In genomic region chr2:241052677-241053360, GRCh38 we compare ENCODE assay signal across 26 cellular contexts. TPM values are rescaled to one million over a fixed set of nuclear protein-coding genes. Genes with fewer than 3 reads are reported as not detected.
DNase-seq lines count a peak whose midpoint lies in the region; ATAC-seq and TF ChIP-seq lines count a peak whose summit lies in the region.
"Had no signal": no experiment of that assay in that cellular context is flagged by ENCODE, and none has a peak within 500 bp of the region (broad histone marks: within the 10 kb centered on the region; RNA-seq: fewer than 3 reads in every experiment).

No MANE protein-coding gene starts in this region.

- no peak for TF ChIP-seq CTCF in activated CD8-positive, alpha-beta T cell treated with anti-CD3 and anti-CD28 coated beads for 36 hours (IDR thresholded peaks at IDR 0.05)
- TF ChIP-seq CTCF in WERI-Rb-1 (IDR thresholded peaks at IDR 0.05; ENCODE audit: low read depth, low read length) = no peak
- no peak for TF ChIP-seq CTCF in lower lobe of right lung (IDR thresholded peaks at IDR 0.05)
- no peak for TF ChIP-seq CTCF in suprapubic skin (IDR thresholded peaks at IDR 0.05)
- no peak for TF ChIP-seq CTCF in CD8-positive, alpha-beta T cell (IDR thresholded peaks at IDR 0.05)

- H3K4me1 ChIP-seq in lower lobe of right lung (no peaks in the 10 kb centered on the region), suprapubic skin (no peaks in the 10 kb centered on the region)
- H3K4me1 ChIP-seq in CD8-positive, alpha-beta T cell (ENCODE audit: insufficient read depth, low read length) = no peaks in the 10 kb centered on the region

- ATAC-seq in activated CD8-positive, alpha-beta T cell treated with anti-CD3 and anti-CD28 coated beads, Interleukin-2, amount 10 ng/mL, durations not matched to agents 7 days and 5 days = no peak
- ATAC-seq in activated CD8-positive, alpha-beta T cell treated with anti-CD3 and anti-CD28 coated beads for 36 hours = no peak
- ATAC-seq in lower lobe of right lung = peak; percentile 5 to 7
- no peak for ATAC-seq in CD8-positive, alpha-beta T cell

- H3K27me3 Mint-ChIP-seq in activated CD8-positive, alpha-beta T cell treated with anti-CD3 and anti-CD28 coated beads, Interleukin-2, amount 10 ng/mL, durations not matched to agents 7 days and 5 days (ENCODE audit: low read depth) = no peaks in the 10 kb centered on the region
- no peaks in the 10 kb centered on the region for H3K27me3 Mint-ChIP-seq in activated CD8-positive, alpha-beta T cell treated with anti-CD3 and anti-CD28 coated beads for 36 hours
- no peaks in the 10 kb centered on the region for H3K27me3 Mint-ChIP-seq in CD8-positive, alpha-beta T cell (ENCODE audit: low read depth)
- H3K27me3 Mint-ChIP-seq: activated naive CD4-positive, alpha-beta T cell treated with anti-CD3 and anti-CD28 coated beads, Interleukin-2, amount 50 U/mL, for 24 hours had no signal

- H3K27ac Mint-ChIP-seq in activated CD8-positive, alpha-beta T cell treated with anti-CD3 and anti-CD28 coated beads, Interleukin-2, amount 10 ng/mL, durations not matched to agents 7 days and 5 days = no peak overlapping the region
- no peak overlapping the region for H3K27ac Mint-ChIP-seq in activated CD8-positive, alpha-beta T cell treated with anti-CD3 and anti-CD28 coated beads for 36 hours
- no peak overlapping the region for H3K27ac Mint-ChIP-seq in CD8-positive, alpha-beta T cell
- H3K27ac Mint-ChIP-seq: activated naive CD4-positive, alpha-beta T cell treated with anti-CD3 and anti-CD28 coated beads, Interleukin-2, amount 50 U/mL, for 24 hours; T-helper 2 cell treated with Interferon-gamma antibody and Interleukin-4, amounts not matched to agents 5 μg/mL and 100 μg/mL, for 36 hours had no signal

- WGBS in suprapubic skin = 95% methylated on average over 13 of the region's 31 CpGs

- no peaks in the 10 kb centered on the region for H3K36me3 ChIP-seq in WERI-Rb-1
- H3K36me3 ChIP-seq in lower lobe of right lung = peaks cover 61% of the 10 kb centered on the region
- peaks cover 57% of the 10 kb centered on the region for H3K36me3 ChIP-seq in suprapubic skin
- H3K36me3 ChIP-seq in CD8-positive, alpha-beta T cell (ENCODE audit: insufficient read depth, low read length) = no peaks in the 10 kb centered on the region

- DNase-seq in activated CD8-positive, alpha-beta T cell treated with anti-CD3 and anti-CD28 coated beads, Interleukin-2, amount 10 ng/mL, durations not matched to agents 7 days and 5 days = peak; percentile 13
- no peak for DNase-seq in activated CD8-positive, alpha-beta T cell treated with anti-CD3 and anti-CD28 coated beads for 36 hours
- DNase-seq in WERI-Rb-1 (peak; percentile 6), lower lobe of right lung (no peak), suprapubic skin (ENCODE audit: low spot score in 2 of 2) (peak; percentile 52 to 73), pons (ENCODE audit: low spot score) (no peak)
- DNase-seq in CD8-positive, alpha-beta T cell = no peak
- no peak for DNase-seq in activated CD4-positive, CD25-positive, alpha-beta regulatory T cell (lab: John Stamatoyannopoulos, UW)
- DNase-seq: 8988T; activated CD8-positive, alpha-beta memory T cell treated with anti-CD3 and anti-CD28 coated beads for 24 hours; AML-193; anterior cingulate cortex; caudate nucleus; DMS53; erythroblast; foreskin melanocyte; GDM1; HCEC 1CT; mesenchymal stem cell; NCI-H1694; NCI-H526; nucleus accumbens; SK-N-SH had no signal

- H3K27ac ChIP-seq in WERI-Rb-1 (no peak overlapping the region), lower lobe of right lung (no peak overlapping the region), suprapubic skin (no peak overlapping the region)
- no peak overlapping the region for H3K27ac ChIP-seq in CD8-positive, alpha-beta T cell (ENCODE audit: low read depth, low read length)
- H3K27ac ChIP-seq: hepatocyte had no signal

- no peak for TF ChIP-seq EP300 in suprapubic skin (IDR thresholded peaks at IDR 0.05)

- no peak overlapping the region for H3K4me3 ChIP-seq in WERI-Rb-1 (ENCODE audit: low read depth, low read length)
- no peak overlapping the region for H3K4me3 ChIP-seq in lower lobe of right lung
- H3K4me3 ChIP-seq in suprapubic skin = no peak overlapping the region
- H3K4me3 ChIP-seq in CD8-positive, alpha-beta T cell (ENCODE audit: low read depth, low read length) = no peak overlapping the region
- H3K4me3 ChIP-seq: hepatocyte had no signal

- H3K4me3 Mint-ChIP-seq in activated CD8-positive, alpha-beta T cell treated with anti-CD3 and anti-CD28 coated beads, Interleukin-2, amount 10 ng/mL, durations not matched to agents 7 days and 5 days = no peak overlapping the region
- no peak overlapping the region for H3K4me3 Mint-ChIP-seq in activated CD8-positive, alpha-beta T cell treated with anti-CD3 and anti-CD28 coated beads for 36 hours
- no peak overlapping the region for H3K4me3 Mint-ChIP-seq in CD8-positive, alpha-beta T cell
- H3K4me3 Mint-ChIP-seq: activated naive CD4-positive, alpha-beta T cell treated with anti-CD3 and anti-CD28 coated beads, Interleukin-2, amount 50 U/mL, for 24 hours; T-helper 2 cell treated with Interferon-gamma antibody and Interleukin-4, amounts not matched to agents 5 μg/mL and 100 μg/mL, for 36 hours had no signal

- no peaks in the 10 kb centered on the region for H3K27me3 ChIP-seq in WERI-Rb-1 (ENCODE audit: insufficient read depth, low read depth, severe bottlenecking)
- H3K27me3 ChIP-seq in lower lobe of right lung (ENCODE audit: low read depth) = no peaks in the 10 kb centered on the region
- H3K27me3 ChIP-seq in suprapubic skin = no peaks in the 10 kb centered on the region
- no peaks in the 10 kb centered on the region for H3K27me3 ChIP-seq in CD8-positive, alpha-beta T cell (ENCODE audit: insufficient read depth, low read length)
- H3K27me3 ChIP-seq: hepatocyte had no signal

- H3K4me1 Mint-ChIP-seq in activated CD8-positive, alpha-beta T cell treated with anti-CD3 and anti-CD28 coated beads, Interleukin-2, amount 10 ng/mL, durations not matched to agents 7 days and 5 days (ENCODE audit: low read depth) = no peaks in the 10 kb centered on the region
- no peaks in the 10 kb centered on the region for H3K4me1 Mint-ChIP-seq in activated CD8-positive, alpha-beta T cell treated with anti-CD3 and anti-CD28 coated beads for 36 hours (ENCODE audit: low read depth)
- peaks cover under 1% of the 10 kb centered on the region for H3K4me1 Mint-ChIP-seq in CD8-positive, alpha-beta T cell (ENCODE audit: low read depth)
- H3K4me1 Mint-ChIP-seq: activated naive CD4-positive, alpha-beta T cell treated with anti-CD3 and anti-CD28 coated beads, Interleukin-2, amount 50 U/mL, for 24 hours had no signal

- intact Hi-C loops in activated CD8-positive, alpha-beta T cell treated with anti-CD3 and anti-CD28 coated beads for 36 hours (cut with micrococcal nuclease) = no loop called here
- intact Hi-C loops in lower lobe of right lung (cut with DNase I) = no loop called here
- intact Hi-C loops in CD8-positive, alpha-beta T cell (cut with DNase I, micrococcal nuclease) = no loop called here

- POLR2A ChIA-PET in activated CD8-positive, alpha-beta T cell treated with anti-CD3 and anti-CD28 coated beads, Interleukin-2, amount 10 ng/mL, durations not matched to agents 7 days and 5 days (lab: Charles Lee) = no interaction called here
- POLR2A ChIA-PET in activated CD8-positive, alpha-beta T cell treated with anti-CD3 and anti-CD28 coated beads for 36 hours (lab: Charles Lee) = no interaction called here
- POLR2A ChIA-PET in CD8-positive, alpha-beta T cell (lab: Charles Lee) = no interaction called here

- TF ChIP-seq POLR2A in suprapubic skin (IDR thresholded peaks at IDR 0.05) = no peak

- no peaks in the 10 kb centered on the region for H3K36me3 Mint-ChIP-seq in activated CD8-positive, alpha-beta T cell treated with anti-CD3 and anti-CD28 coated beads, Interleukin-2, amount 10 ng/mL, durations not matched to agents 7 days and 5 days (ENCODE audit: low read depth)
- H3K36me3 Mint-ChIP-seq in activated CD8-positive, alpha-beta T cell treated with anti-CD3 and anti-CD28 coated beads for 36 hours (ENCODE audit: low read depth) = no peaks in the 10 kb centered on the region
- H3K36me3 Mint-ChIP-seq in CD8-positive, alpha-beta T cell = peaks cover 7% of the 10 kb centered on the region
- H3K36me3 Mint-ChIP-seq: activated naive CD4-positive, alpha-beta T cell treated with anti-CD3 and anti-CD28 coated beads, Interleukin-2, amount 50 U/mL, for 24 hours had no signal

- CTCF ChIA-PET in activated CD8-positive, alpha-beta T cell treated with anti-CD3 and anti-CD28 coated beads, Interleukin-2, amount 10 ng/mL, durations not matched to agents 7 days and 5 days (lab: Charles Lee) = no interaction called here
- CTCF ChIA-PET in activated CD8-positive, alpha-beta T cell treated with anti-CD3 and anti-CD28 coated beads for 36 hours (lab: Charles Lee) = no interaction called here
- CTCF ChIA-PET in CD8-positive, alpha-beta T cell (lab: Charles Lee) = interaction anchor here (1.5 kb wide), 1 partner anchor 69 kb away, joined by 5 read pairs; no protein-coding TSS in a partner anchor

- no peaks in the 10 kb centered on the region for H3K9me3 Mint-ChIP-seq in activated CD8-positive, alpha-beta T cell treated with anti-CD3 and anti-CD28 coated beads, Interleukin-2, amount 10 ng/mL, durations not matched to agents 7 days and 5 days (ENCODE audit: insufficient read depth)
- H3K9me3 Mint-ChIP-seq in activated CD8-positive, alpha-beta T cell treated with anti-CD3 and anti-CD28 coated beads for 36 hours = no peaks in the 10 kb centered on the region
- H3K9me3 Mint-ChIP-seq in CD8-positive, alpha-beta T cell = no peaks in the 10 kb centered on the region
- H3K9me3 Mint-ChIP-seq: activated naive CD4-positive, alpha-beta T cell treated with anti-CD3 and anti-CD28 coated beads, Interleukin-2, amount 50 U/mL, for 24 hours; T-helper 2 cell treated with Interferon-gamma antibody and Interleukin-4, amounts not matched to agents 5 μg/mL and 100 μg/mL, for 36 hours had no signal

- H3K9me3 ChIP-seq in WERI-Rb-1 (ENCODE audit: severe bottlenecking) = no peaks in the 10 kb centered on the region
- no peaks in the 10 kb centered on the region for H3K9me3 ChIP-seq in lower lobe of right lung
- no peaks in the 10 kb centered on the region for H3K9me3 ChIP-seq in suprapubic skin
- H3K9me3 ChIP-seq in CD8-positive, alpha-beta T cell (ENCODE audit: low read length) = no peaks in the 10 kb centered on the region
- H3K9me3 ChIP-seq: SK-N-SH had no signal

RNA-seq across cellular contexts. Expression of gene MTERF4, which starts 49.3 kb away (rescaled TPM):
- total RNA-seq in activated CD8-positive, alpha-beta T cell treated with anti-CD3 and anti-CD28 coated beads, Interleukin-2, amount 10 ng/mL, durations not matched to agents 7 days and 5 days = 10 to 100 TPM; 24.1 to 26.3 TPM
- total RNA-seq in activated CD8-positive, alpha-beta T cell treated with anti-CD3 and anti-CD28 coated beads for 36 hours = 10 to 100 TPM; 33.2 to 36.6 TPM
- total RNA-seq in lower lobe of right lung (32.0 TPM), suprapubic skin (10 to 100 TPM; 30.0 to 81.8 (median 52.4) TPM)
- 100 to 1,000 TPM in 1 of 2 experiments, 10 to 100 TPM in 1; 100.0 to 102 TPM for total RNA-seq in CD8-positive, alpha-beta T cell

RNA-seq across cellular contexts. Expression of gene SNED1, which starts 54.4 kb away (rescaled TPM):
- total RNA-seq in activated CD8-positive, alpha-beta T cell treated with anti-CD3 and anti-CD28 coated beads, Interleukin-2, amount 10 ng/mL, durations not matched to agents 7 days and 5 days = 1 to 10 TPM; 3.4 to 3.5 TPM
- total RNA-seq in activated CD8-positive, alpha-beta T cell treated with anti-CD3 and anti-CD28 coated beads for 36 hours = 1 to 10 TPM; 1.4 to 1.8 TPM
- total RNA-seq in lower lobe of right lung (36.2 TPM), suprapubic skin (10 to 100 TPM in 3 of 4 donors, 1 to 10 TPM in 1; 5.6 to 31.9 (median 13.2) TPM)
- 10 to 100 TPM; 32.4 to 38.4 TPM for total RNA-seq in CD8-positive, alpha-beta T cell

Comparison
In these comparisons a context has a peak if more than half of its experiments do, and no peak if none do; other contexts are left out.
1. DNase-seq: peak in activated CD8-positive, alpha-beta T cell treated with anti-CD3 and anti-CD28 coated beads, Interleukin-2, amount 10 ng/mL, durations not matched to agents 7 days and 5 days (single experiment), WERI-Rb-1 (single experiment) and suprapubic skin (2 of 2); none in activated CD8-positive, alpha-beta T cell treated with anti-CD3 and anti-CD28 coated beads for 36 hours (single experiment), lower lobe of right lung (single experiment), CD8-positive, alpha-beta T cell (0 of 7), pons (single experiment) and activated CD4-positive, CD25-positive, alpha-beta regulatory T cell (0 of 4).
2. ATAC-seq: peak in lower lobe of right lung (2 of 2); none in activated CD8-positive, alpha-beta T cell treated with anti-CD3 and anti-CD28 coated beads, Interleukin-2, amount 10 ng/mL, durations not matched to agents 7 days and 5 days (single experiment), activated CD8-positive, alpha-beta T cell treated with anti-CD3 and anti-CD28 coated beads for 36 hours (single experiment) and CD8-positive, alpha-beta T cell (single experiment).